ENCODE assay signal across 8 cellular contexts in genomic region chr15:31360158-31360561, GRCh38. TPM values are rescaled to one million over a fixed set of nuclear protein-coding genes. Genes with fewer than 3 reads are reported as not detected.
DNase-seq lines count a peak whose midpoint lies in the region; ATAC-seq and TF ChIP-seq lines count a peak whose summit lies in the region.

No MANE protein-coding gene starts in this region.

- no peaks in the 10 kb centered on the region for H3K27me3 Mint-ChIP-seq in activated naive CD8-positive, alpha-beta T cell

- intact Hi-C loops in left ventricle myocardium inferior (cut with micrococcal nuclease) = no loop called here
- intact Hi-C loops in cardiac septum (cut with DNase I) = loop anchor here (10.0 kb wide), 1 partner anchor 125 kb away; no protein-coding TSS in a partner anchor
- intact Hi-C loops in posterior vena cava (cut with DNase I) = loop anchor here in 1 of 2 donors (10.0 kb wide), 1 partner anchor 125 kb away; no protein-coding TSS in a partner anchor

- peak overlapping the region; percentile 16 for H3K4me3 ChIP-seq in left ventricle myocardium inferior
- peak overlapping the region in 1 of 2 donors; percentile 32 for H3K4me3 ChIP-seq in mucosa of rectum (ENCODE audit: low read length in 2 of 2)

- no peak for TF ChIP-seq CTCF in left ventricle myocardium inferior (IDR thresholded peaks at IDR 0.05; ENCODE audit: borderline replicate concordance)

- H3K27me3 ChIP-seq in left ventricle myocardium inferior (ENCODE audit: low read depth) (no peaks in the 10 kb centered on the region), mucosa of rectum (ENCODE audit: control insufficient read depth in 2 of 2, insufficient read depth in 2 of 2, low read length in 2 of 2) (no peaks in the 10 kb centered on the region)

- H3K4me1 Mint-ChIP-seq in activated naive CD8-positive, alpha-beta T cell (ENCODE audit: low read depth) = peaks cover 97% of the 10 kb centered on the region

- H3K27ac ChIP-seq in left ventricle myocardium inferior (replicated peaks) (peak overlapping the region; percentile 100), mucosa of rectum (ENCODE audit: low read depth in 2 of 2, low read length in 2 of 2) (peak overlapping the region; percentile 95 to 97)

- H3K4me1 ChIP-seq in left ventricle myocardium inferior (peaks cover 100% of the 10 kb centered on the region), mucosa of rectum (ENCODE audit: control insufficient read depth in 2 of 2, insufficient read depth in 2 of 2, low read length in 2 of 2) (peaks cover 70 to 79% of the 10 kb centered on the region in 2 donors)

- H3K9me3 ChIP-seq in left ventricle myocardium inferior (replicated peaks) (no peaks in the 10 kb centered on the region), mucosa of rectum (ENCODE audit: control insufficient read depth in 2 of 2, low read length in 2 of 2) (no peaks in the 10 kb centered on the region)

- peaks cover 6% of the 10 kb centered on the region for H3K36me3 Mint-ChIP-seq in activated naive CD8-positive, alpha-beta T cell

- H3K9ac ChIP-seq in mucosa of rectum (ENCODE audit: low read depth in 1 of 2, low read length in 2 of 2) = peak overlapping the region; percentile 56 to 80

- peak overlapping the region; percentile 86 for H3K4me3 Mint-ChIP-seq in activated naive CD8-positive, alpha-beta T cell

- H3K36me3 ChIP-seq in left ventricle myocardium inferior (no peaks in the 10 kb centered on the region), mucosa of rectum (ENCODE audit: control insufficient read depth in 2 of 2, insufficient read depth in 2 of 2, low read length in 2 of 2) (peaks cover 8 to 9% of the 10 kb centered on the region in 2 donors)

- peak overlapping the region; percentile 97 for H3K27ac Mint-ChIP-seq in activated naive CD8-positive, alpha-beta T cell

- no peak for DNase-seq in left ventricle myocardium inferior
- no peak for DNase-seq in cardiac septum (ENCODE audit: low spot score)
- DNase-seq in D341Med (ENCODE audit: low spot score) = no peak
- no peak for DNase-seq in posterior vena cava (ENCODE audit: low spot score)
- DNase-seq in iPS-NIHi7 (ENCODE audit: extremely low spot score) = no peak

- no peak for ATAC-seq in GM19455 (IDR thresholded peaks at IDR 0.05; ENCODE audit: unreplicated experiment)

- no peaks in the 10 kb centered on the region for H3K9me3 Mint-ChIP-seq in activated naive CD8-positive, alpha-beta T cell (ENCODE audit: low read depth)

RNA-seq across cellular contexts. Expression of gene KLF13, which starts 33.5 kb away (rescaled TPM):
- total RNA-seq in left ventricle myocardium inferior (62.3 TPM), cardiac septum (35.7 TPM), posterior vena cava (10 to 100 TPM; 49.6 to 97.8 TPM)
